7 cellular contexts compared by ENCODE assay signal in the genomic region with DNA sequence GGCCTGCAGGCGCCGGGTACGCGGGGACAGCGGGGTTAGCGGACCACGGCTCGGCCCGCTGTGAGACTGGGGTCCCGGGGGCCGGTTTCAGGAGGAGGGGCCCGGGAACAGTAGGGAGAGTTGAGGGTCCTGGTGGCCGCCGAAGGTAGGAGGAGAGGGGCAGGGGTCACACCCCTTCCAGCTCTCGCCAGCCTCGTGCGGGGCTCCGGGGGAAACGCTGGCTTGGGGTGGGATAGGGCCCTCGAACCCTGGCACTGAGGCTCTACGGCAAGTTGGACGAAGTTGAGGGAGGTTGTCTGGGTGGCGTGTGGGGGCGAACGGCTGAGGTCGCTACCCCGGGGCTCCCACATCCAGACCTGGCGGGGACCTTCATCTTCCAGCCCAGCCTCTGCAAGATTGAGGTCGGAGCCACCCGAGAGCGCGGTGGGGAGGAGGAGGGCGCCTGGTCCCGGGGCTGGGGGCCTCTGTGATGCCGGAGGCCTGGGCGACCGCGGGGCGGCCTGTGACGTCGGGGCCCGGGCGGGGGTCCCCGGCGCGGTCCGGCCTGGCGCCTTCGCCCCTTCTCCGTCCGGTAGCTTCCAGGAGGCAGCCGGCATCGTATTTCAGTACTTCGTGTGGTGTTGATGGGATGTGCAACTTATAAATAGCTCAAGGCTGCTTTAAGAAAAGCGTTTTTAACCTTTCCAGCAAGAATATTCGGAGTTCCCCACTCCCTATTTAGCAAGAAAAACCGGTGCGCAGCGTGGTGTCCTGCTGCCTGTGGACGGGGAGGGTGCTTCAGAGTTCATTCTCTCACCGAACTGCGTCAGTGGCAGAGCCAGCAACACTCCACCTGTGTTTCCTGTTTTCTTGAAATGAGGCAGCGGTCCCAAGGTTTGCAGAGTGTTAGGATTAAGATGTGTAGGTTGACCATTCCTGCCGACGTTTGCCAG. TPM values are rescaled to one million over a fixed set of nuclear protein-coding genes. Genes with fewer than 3 reads are reported as not detected.
A peak's percentile ranks its signal among the peaks of the same experiment; 100 is the strongest.
DNase-seq lines count a peak whose midpoint lies in the region; ATAC-seq and TF ChIP-seq lines count a peak whose summit lies in the region.

No MANE protein-coding gene starts in this region.

- H2BK12ac ChIP-seq in mesenchymal stem cell (ENCODE audit: low read length in 2 of 2), result peak overlapping the region in 1 of 2 experiments; percentile 86

- peak overlapping the region; percentile 57 to 99 for H3K18ac ChIP-seq in mesenchymal stem cell (ENCODE audit: low read depth in 1 of 2, low read length in 2 of 2)

- H3K9ac ChIP-seq in mesenchymal stem cell (ENCODE audit: low read length), result peak overlapping the region; percentile 93

- H3K27ac ChIP-seq in mesenchymal stem cell (ENCODE audit: low read length, poor library complexity, severe bottlenecking), result peak overlapping the region; percentile 2

- peak; percentile 4 for ATAC-seq in HG03571 (IDR thresholded peaks at IDR 0.05; ENCODE audit: unreplicated experiment)
- ATAC-seq in stimulated activated naive CD8-positive, alpha-beta T cell treated with anti-CD3 and anti-CD28 coated beads, Interleukin-15, Interleukin-2, amounts not matched to agents 100 U/mL and 50 U/mL, for 24 hours, result no peak

- DNase-seq in GM13976 (ENCODE audit: low spot score) (peak; percentile 49), dermis blood vessel endothelial cell (peak; percentile 35), mesenchymal stem cell (peak; percentile 57), KG1 (lab: John Stamatoyannopoulos, UW) (no peak)
- DNase-seq in activated CD4-positive, alpha-beta T cell treated with anti-CD3 and anti-CD28 coated beads for 4 hours, result peak; percentile 39 to 40
- DNase-seq in stimulated activated naive CD8-positive, alpha-beta T cell treated with anti-CD3 and anti-CD28 coated beads, Interleukin-15, Interleukin-2, amounts not matched to agents 100 U/mL and 50 U/mL, for 24 hours, result peak; percentile 46

- no peaks in the 10 kb centered on the region for H3K27me3 ChIP-seq in mesenchymal stem cell (ENCODE audit: control insufficient read depth in 1 of 2, insufficient read depth in 1 of 2, low read length in 2 of 2)

- H2AK5ac ChIP-seq in mesenchymal stem cell (ENCODE audit: low read length, severe bottlenecking), result no peak overlapping the region

- H3K4ac ChIP-seq in mesenchymal stem cell (ENCODE audit: low read depth in 1 of 2, low read length in 2 of 2), result peak overlapping the region; percentile 85 to 96

- H3K36me3 ChIP-seq in mesenchymal stem cell (ENCODE audit: control insufficient read depth in 1 of 2, insufficient read depth in 2 of 2, low read depth in 1 of 2, low read length in 2 of 2), result no peaks in the 10 kb centered on the region

- peak overlapping the region in 1 of 2 experiments; percentile 93 for H3K23ac ChIP-seq in mesenchymal stem cell (ENCODE audit: low read length in 2 of 2)

- H3K79me1 ChIP-seq in mesenchymal stem cell (replicated peaks; ENCODE audit: low read length, poor library complexity, severe bottlenecking), result peaks cover 7% of the 10 kb centered on the region

- peak overlapping the region; percentile 67 for H2BK120ac ChIP-seq in mesenchymal stem cell (ENCODE audit: low read depth, low read length)

- H3K4me1 ChIP-seq in mesenchymal stem cell (ENCODE audit: control insufficient read depth, insufficient read depth, low read depth, low read length), result no peaks in the 10 kb centered on the region

- WGBS in mesenchymal stem cell, result 3% methylated on average over 36 of the region's 65 CpGs

- H2BK15ac ChIP-seq in mesenchymal stem cell (ENCODE audit: low read depth, poor library complexity, severe bottlenecking), result peak overlapping the region; percentile 77

- in situ Hi-C loops in GM13976 (cut with MboI; ENCODE audit: low sequenced_read_pairs, unreplicated experiment), result no loop called here

- H3K9me3 ChIP-seq in mesenchymal stem cell (ENCODE audit: control insufficient read depth, low read length), result no peaks in the 10 kb centered on the region

- H3K4me2 ChIP-seq in mesenchymal stem cell (ENCODE audit: low read length, poor library complexity, severe bottlenecking), result peak overlapping the region; percentile 93

- H4K8ac ChIP-seq in mesenchymal stem cell (ENCODE audit: low read length), result no peak overlapping the region

- no peak overlapping the region for H2BK5ac ChIP-seq in mesenchymal stem cell (ENCODE audit: low read depth, low read length, poor library complexity, severe bottlenecking)

- peak overlapping the region; percentile 95 for H2AFZ ChIP-seq in mesenchymal stem cell (ENCODE audit: low read depth, low read length)

- peak overlapping the region; percentile 80 to 98 for H3K4me3 ChIP-seq in mesenchymal stem cell (ENCODE audit: insufficient read depth in 1 of 2, low read depth in 1 of 2, low read length in 2 of 2)

- TF ChIP-seq CTCF in GM13976 (IDR thresholded peaks at IDR 0.05; ENCODE audit: borderline replicate concordance, control extremely low read depth, extremely low read depth, insufficient read depth, missing control alignments), result no peak

- H4K91ac ChIP-seq in mesenchymal stem cell (ENCODE audit: low read length), result no peak overlapping the region

- peak overlapping the region; percentile 17 to 95 for H3K14ac ChIP-seq in mesenchymal stem cell (ENCODE audit: low read length in 2 of 2)

RNA-seq across cellular contexts. Expression of a gene that starts 0.9 kb away (rescaled TPM):
- total RNA-seq in dermis blood vessel endothelial cell, result 7.3 and 9.0 TPM in 2 replicates
- polyA plus RNA-seq in mesenchymal stem cell (2013, experiment 1 of 2), result 19.7 TPM
- 18.7 TPM for polyA plus RNA-seq in mesenchymal stem cell (2013, experiment 2 of 2)

RNA-seq across cellular contexts. Expression of a gene that starts 32.7 kb away (rescaled TPM):
- total RNA-seq in dermis blood vessel endothelial cell, result 8.0 and 12.8 TPM in 2 replicates
- polyA plus RNA-seq in mesenchymal stem cell (2013, experiment 1 of 2), result 0.66 TPM
- 0.62 TPM for polyA plus RNA-seq in mesenchymal stem cell (2013, experiment 2 of 2)
